ENCODE assay signal across 12 cellular contexts in the genomic region with DNA sequence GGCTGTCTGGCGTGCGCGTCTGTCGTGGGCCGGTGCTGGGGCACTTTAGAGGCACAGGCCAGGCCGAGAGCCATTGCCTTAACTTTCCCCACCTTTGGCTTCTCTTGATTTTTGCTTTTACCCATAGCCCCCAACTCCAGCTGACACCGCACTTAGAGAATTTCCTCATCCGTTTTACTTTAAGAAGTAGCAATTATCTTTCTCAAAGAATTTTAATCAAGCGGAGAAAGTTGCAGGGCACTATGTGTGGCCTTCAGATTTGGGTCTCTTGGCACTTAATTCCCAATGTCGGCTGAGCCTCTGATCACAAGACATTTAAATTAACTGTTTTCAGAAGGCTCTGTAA. TPM values are rescaled to one million over a fixed set of nuclear protein-coding genes. Genes with fewer than 3 reads are reported as not detected.
DNase-seq lines count a peak whose midpoint lies in the region; ATAC-seq and TF ChIP-seq lines count a peak whose summit lies in the region.
"Had no signal": no experiment of that assay in that cellular context is flagged by ENCODE, and none has a peak within 500 bp of the region (broad histone marks: within the 10 kb centered on the region; RNA-seq: fewer than 3 reads in every experiment).

No MANE protein-coding gene starts in this region.

- no peak overlapping the region for H3K9ac ChIP-seq in HUES6 (ENCODE audit: low read length)

- H3K27ac Mint-ChIP-seq in activated naive CD8-positive, alpha-beta T cell treated with anti-CD3 and anti-CD28 coated beads, Interleukin-2, amount 50 U/mL, for 24 hours = no peak overlapping the region

- no peak for TF ChIP-seq CTCF in right lobe of liver (IDR thresholded peaks at IDR 0.05)

- peaks cover 12% of the 10 kb centered on the region for H3K4me1 ChIP-seq in HUES6 (ENCODE audit: control insufficient read depth, insufficient read depth, low read length)
- peaks cover 3% of the 10 kb centered on the region for H3K4me1 ChIP-seq in iPS DF 6.9 (ENCODE audit: control insufficient read depth, insufficient read depth, low read length)
- H3K4me1 ChIP-seq in right lobe of liver = peaks cover 0 to 12% (median 0%) of the 10 kb centered on the region in 4 donors

- no peak for ATAC-seq in activated naive CD8-positive, alpha-beta T cell treated with anti-CD3 and anti-CD28 coated beads, Interleukin-2, amount 50 U/mL, for 24 hours
- no peak for ATAC-seq in right lobe of liver
- ATAC-seq: left lobe of liver had no signal

- WGBS in iPS DF 6.9 (ENCODE audit: insufficient coverage, insufficient read length) = no CpG with 5 or more reads among the region's 10 CpGs
- 50% methylated on average over 8 of the region's 10 CpGs for WGBS in right lobe of liver (ENCODE audit: insufficient coverage, low coverage, low lambda C conversion rate, missing lambda C conversion rate)

- peak overlapping the region; percentile 40 for H3K4me3 Mint-ChIP-seq in activated naive CD8-positive, alpha-beta T cell treated with anti-CD3 and anti-CD28 coated beads, Interleukin-2, amount 50 U/mL, for 24 hours

- H3K36me3 ChIP-seq in HUES6 (ENCODE audit: control insufficient read depth, insufficient read depth, low read length) (no peaks in the 10 kb centered on the region), iPS DF 6.9 (ENCODE audit: control insufficient read depth, insufficient read depth, low read length) (no peaks in the 10 kb centered on the region), right lobe of liver (no peaks in the 10 kb centered on the region)

- intact Hi-C loops in right lobe of liver (cut with DNase I) (no loop called here), posterior vena cava (cut with DNase I) (loop anchor here in 1 of 2 donors (10.0 kb wide), 1 partner anchor 246 kb away; no protein-coding TSS in a partner anchor)

- DNase-seq in activated naive CD8-positive, alpha-beta T cell treated with anti-CD3 and anti-CD28 coated beads, Interleukin-2, amount 50 U/mL, for 24 hours = no peak
- DNase-seq in iPS DF 6.9 (ENCODE audit: low read depth, low spot score) (no peak), skeletal muscle cell (ENCODE audit: low read depth) (no peak), right lobe of liver (no peak), posterior vena cava (ENCODE audit: low spot score) (no peak), 8988T (no peak)
- DNase-seq: DMS79 treated with DMSO at 0.1 percent for 48 hours; effector memory CD4-positive, alpha-beta T cell; NCI-H1105; NK-92 treated with Interleukin-12 subunit alpha and Interleukin-12 subunit beta, amount 100 ng/mL, for 24 hours had no signal

- H3K36me3 Mint-ChIP-seq in activated naive CD8-positive, alpha-beta T cell treated with anti-CD3 and anti-CD28 coated beads, Interleukin-2, amount 50 U/mL, for 24 hours (ENCODE audit: low read depth) = no peaks in the 10 kb centered on the region

- H3K4me3 ChIP-seq in HUES6 (ENCODE audit: low read depth, low read length) = peak overlapping the region; percentile 73
- H3K4me3 ChIP-seq in iPS DF 6.9 (ENCODE audit: low read length) = peak overlapping the region; percentile 74; the same call in 1 of the 2 replicates
- H3K4me3 ChIP-seq in skeletal muscle cell (ENCODE audit: low read depth, low read length) = peak overlapping the region; percentile 51
- no peak overlapping the region for H3K4me3 ChIP-seq in right lobe of liver

- peaks cover 8% of the 10 kb centered on the region for H3K4me1 Mint-ChIP-seq in activated naive CD8-positive, alpha-beta T cell treated with anti-CD3 and anti-CD28 coated beads, Interleukin-2, amount 50 U/mL, for 24 hours

- TF ChIP-seq POLR2A in right lobe of liver (IDR thresholded peaks at IDR 0.05) = no peak

- no peaks in the 10 kb centered on the region for H3K9me3 ChIP-seq in HUES6 (ENCODE audit: control insufficient read depth, insufficient read depth, low read depth, low read length)
- H3K9me3 ChIP-seq in iPS DF 6.9 (ENCODE audit: control insufficient read depth, insufficient read depth, low read length) = no peaks in the 10 kb centered on the region
- no peaks in the 10 kb centered on the region for H3K9me3 ChIP-seq in right lobe of liver

- peaks cover 79% of the 10 kb centered on the region for H3K27me3 ChIP-seq in HUES6 (ENCODE audit: control insufficient read depth, insufficient read depth, low read length)
- H3K27me3 ChIP-seq in iPS DF 6.9 (ENCODE audit: control insufficient read depth, insufficient read depth, low read length) = peaks cover 26% of the 10 kb centered on the region
- H3K27me3 ChIP-seq in right lobe of liver = peaks cover 0 to 25% of the 10 kb centered on the region in 2 donors

- H3K9me3 Mint-ChIP-seq in activated naive CD8-positive, alpha-beta T cell treated with anti-CD3 and anti-CD28 coated beads, Interleukin-2, amount 50 U/mL, for 24 hours = no peaks in the 10 kb centered on the region

- H3K27ac ChIP-seq in HUES6 (ENCODE audit: low read depth, low read length) (no peak overlapping the region), iPS DF 6.9 (ENCODE audit: low read length) (no peak overlapping the region), right lobe of liver (no peak overlapping the region)

- peaks cover 72% of the 10 kb centered on the region for H3K27me3 Mint-ChIP-seq in activated naive CD8-positive, alpha-beta T cell treated with anti-CD3 and anti-CD28 coated beads, Interleukin-2, amount 50 U/mL, for 24 hours

RNA-seq across cellular contexts. Expression of a gene that starts 1.2 kb away (rescaled TPM):
- 1 to 10 TPM; 1.6 to 7.8 (median 4.2) TPM for total RNA-seq in right lobe of liver
- 10 to 100 TPM; 26.6 to 29.9 TPM for total RNA-seq in posterior vena cava

RNA-seq across cellular contexts. Expression of a gene that starts 38.3 kb away (rescaled TPM):
- total RNA-seq in right lobe of liver = 1 to 10 TPM in 5 of 6 experiments, under 1 TPM in 1; 0.93 to 3.6 (median 2.5) TPM
- 10 to 100 TPM; 22.3 to 24.9 TPM for total RNA-seq in posterior vena cava

Comparison
In these comparisons a context has a peak if more than half of its experiments do, and no peak if none do; other contexts are left out.
1. H3K4me3 ChIP-seq: peak in HUES6 (single experiment), iPS DF 6.9 (single experiment) and skeletal muscle cell (single experiment); none in right lobe of liver (0 of 3).
2. RNA of a gene that starts 38.3 kb away (total RNA-seq): 22.3 to 24.9 TPM in posterior vena cava; 0.93 to 3.6 TPM in right lobe of liver; every median in the first group is over 4 times any median in the second.